ENCODE assay signal across 1 cellular context in the genomic region with DNA sequence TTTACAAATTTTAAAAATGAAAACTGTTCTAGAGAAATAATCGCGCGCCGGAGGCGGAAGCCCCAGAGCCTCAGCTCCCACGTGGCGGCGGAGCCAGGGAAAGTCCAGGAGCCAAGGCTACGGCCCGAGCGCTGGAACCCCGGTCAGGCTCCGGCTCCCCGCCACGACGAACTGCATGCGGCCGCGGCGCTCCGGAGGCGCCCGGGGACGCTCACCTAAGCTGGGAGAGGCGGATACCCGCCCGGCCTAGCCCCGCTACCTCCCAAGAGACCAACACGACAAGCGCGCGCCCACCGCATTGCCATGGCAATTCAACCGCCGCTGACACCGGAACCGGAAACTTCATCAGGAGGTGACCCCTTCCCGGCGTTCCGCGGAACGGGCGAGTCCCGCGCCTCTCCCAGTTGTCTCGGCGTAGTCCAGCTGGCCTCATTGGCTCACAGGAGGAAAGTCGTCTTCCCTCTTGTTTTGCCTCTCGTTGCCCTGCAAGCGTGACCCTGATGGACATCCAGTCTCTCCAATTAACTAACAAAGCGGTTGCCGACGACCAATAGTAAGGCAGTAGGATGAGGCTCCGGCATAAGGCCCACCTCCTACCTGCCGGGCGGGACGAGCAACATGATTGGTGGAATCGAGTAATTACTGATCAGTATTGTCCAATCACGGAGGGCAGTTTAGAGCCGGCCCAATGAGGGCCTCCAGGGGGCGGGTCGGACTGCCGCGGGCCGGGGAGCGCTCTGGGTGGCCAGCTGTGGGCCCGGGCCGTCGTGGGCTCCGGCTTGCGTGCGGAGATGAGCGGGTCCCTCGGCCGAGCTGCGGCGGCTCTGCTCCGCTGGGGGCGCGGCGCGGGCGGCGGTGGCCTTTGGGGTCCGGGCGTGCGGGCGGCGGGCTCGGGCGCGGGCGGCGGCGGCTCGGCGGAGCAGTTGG.
TF ChIP-seq lines count a peak whose summit lies in the region.

A gene (plus strand): TSS at position 752 of the 927 bp plus-strand sequence. CDS start 40 bp downstream, at position 792.

TF ChIP-seq in HepG2, 621 proteins besides CTCF, POLR2A, EP300 and RAD21 (continued from another document and continues in another):
- TF ChIP-seq, protein P1, sequence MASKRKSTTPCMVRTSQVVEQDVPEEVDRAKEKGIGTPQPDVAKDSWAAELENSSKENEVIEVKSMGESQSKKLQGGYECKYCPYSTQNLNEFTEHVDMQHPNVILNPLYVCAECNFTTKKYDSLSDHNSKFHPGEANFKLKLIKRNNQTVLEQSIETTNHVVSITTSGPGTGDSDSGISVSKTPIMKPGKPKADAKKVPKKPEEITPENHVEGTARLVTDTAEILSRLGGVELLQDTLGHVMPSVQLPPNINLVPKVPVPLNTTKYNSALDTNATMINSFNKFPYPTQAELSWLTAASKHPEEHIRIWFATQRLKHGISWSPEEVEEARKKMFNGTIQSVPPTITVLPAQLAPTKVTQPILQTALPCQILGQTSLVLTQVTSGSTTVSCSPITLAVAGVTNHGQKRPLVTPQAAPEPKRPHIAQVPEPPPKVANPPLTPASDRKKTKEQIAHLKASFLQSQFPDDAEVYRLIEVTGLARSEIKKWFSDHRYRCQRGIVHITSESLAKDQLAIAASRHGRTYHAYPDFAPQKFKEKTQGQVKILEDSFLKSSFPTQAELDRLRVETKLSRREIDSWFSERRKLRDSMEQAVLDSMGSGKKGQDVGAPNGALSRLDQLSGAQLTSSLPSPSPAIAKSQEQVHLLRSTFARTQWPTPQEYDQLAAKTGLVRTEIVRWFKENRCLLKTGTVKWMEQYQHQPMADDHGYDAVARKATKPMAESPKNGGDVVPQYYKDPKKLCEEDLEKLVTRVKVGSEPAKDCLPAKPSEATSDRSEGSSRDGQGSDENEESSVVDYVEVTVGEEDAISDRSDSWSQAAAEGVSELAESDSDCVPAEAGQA (IDR thresholded peaks at IDR 0.05; ENCODE audit: low read depth): 0 out of 2 replicates have a peak, but pooled peaks have one; percentile 36
- TF ChIP-seq, protein P1 (CRISPR knock-in tag; IDR thresholded peaks at IDR 0.05; ENCODE audit: borderline replicate concordance): no peak
- peak; percentile 97 for TF ChIP-seq HDAC1 (CRISPR knock-in tag; IDR thresholded peaks at IDR 0.05)
- TF ChIP-seq SRY (CRISPR knock-in tag; IDR thresholded peaks at IDR 0.05): peak; percentile 52; the same call in 1 of the 2 replicates
- TF ChIP-seq, protein P2, sequence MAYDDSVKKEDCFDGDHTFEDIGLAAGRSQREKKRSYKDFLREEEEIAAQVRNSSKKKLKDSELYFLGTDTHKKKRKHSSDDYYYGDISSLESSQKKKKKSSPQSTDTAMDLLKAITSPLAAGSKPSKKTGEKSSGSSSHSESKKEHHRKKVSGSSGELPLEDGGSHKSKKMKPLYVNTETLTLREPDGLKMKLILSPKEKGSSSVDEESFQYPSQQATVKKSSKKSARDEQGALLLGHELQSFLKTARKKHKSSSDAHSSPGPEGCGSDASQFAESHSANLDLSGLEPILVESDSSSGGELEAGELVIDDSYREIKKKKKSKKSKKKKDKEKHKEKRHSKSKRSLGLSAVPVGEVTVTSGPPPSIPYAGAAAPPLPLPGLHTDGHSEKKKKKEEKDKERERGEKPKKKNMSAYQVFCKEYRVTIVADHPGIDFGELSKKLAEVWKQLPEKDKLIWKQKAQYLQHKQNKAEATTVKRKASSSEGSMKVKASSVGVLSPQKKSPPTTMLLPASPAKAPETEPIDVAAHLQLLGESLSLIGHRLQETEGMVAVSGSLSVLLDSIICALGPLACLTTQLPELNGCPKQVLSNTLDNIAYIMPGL (CRISPR knock-in tag; IDR thresholded peaks at IDR 0.05; ENCODE audit: borderline replicate concordance in 1 of 2, low read depth in 1 of 2): 0 out of 4 replicates have a peak, but pooled peaks of 1 of the 2 experiments have one; percentile 40
- TF ChIP-seq ARNT2 (CRISPR knock-in tag; IDR thresholded peaks at IDR 0.05; ENCODE audit: low read depth): peak; percentile 22; the same call in 1 of the 2 replicates
- TF ChIP-seq, protein P3, sequence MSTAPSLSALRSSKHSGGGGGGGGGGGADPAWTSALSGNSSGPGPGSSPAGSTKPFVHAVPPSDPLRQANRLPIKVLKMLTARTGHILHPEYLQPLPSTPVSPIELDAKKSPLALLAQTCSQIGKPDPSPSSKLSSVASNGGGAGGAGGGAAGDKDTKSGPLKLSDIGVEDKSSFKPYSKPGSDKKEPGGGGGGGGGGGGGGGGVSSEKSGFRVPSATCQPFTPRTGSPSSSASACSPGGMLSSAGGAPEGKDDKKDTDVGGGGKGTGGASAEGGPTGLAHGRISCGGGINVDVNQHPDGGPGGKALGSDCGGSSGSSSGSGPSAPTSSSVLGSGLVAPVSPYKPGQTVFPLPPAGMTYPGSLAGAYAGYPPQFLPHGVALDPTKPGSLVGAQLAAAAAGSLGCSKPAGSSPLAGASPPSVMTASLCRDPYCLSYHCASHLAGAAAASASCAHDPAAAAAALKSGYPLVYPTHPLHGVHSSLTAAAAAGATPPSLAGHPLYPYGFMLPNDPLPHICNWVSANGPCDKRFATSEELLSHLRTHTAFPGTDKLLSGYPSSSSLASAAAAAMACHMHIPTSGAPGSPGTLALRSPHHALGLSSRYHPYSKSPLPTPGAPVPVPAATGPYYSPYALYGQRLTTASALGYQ (CRISPR knock-in tag; IDR thresholded peaks at IDR 0.05): 0 out of 2 replicates have a peak, but pooled peaks have one; percentile 44
- TF ChIP-seq ZMAT3 (CRISPR knock-in tag; conservative IDR thresholded peaks at IDR 0.05): no peak
- TF ChIP-seq, protein P4, sequence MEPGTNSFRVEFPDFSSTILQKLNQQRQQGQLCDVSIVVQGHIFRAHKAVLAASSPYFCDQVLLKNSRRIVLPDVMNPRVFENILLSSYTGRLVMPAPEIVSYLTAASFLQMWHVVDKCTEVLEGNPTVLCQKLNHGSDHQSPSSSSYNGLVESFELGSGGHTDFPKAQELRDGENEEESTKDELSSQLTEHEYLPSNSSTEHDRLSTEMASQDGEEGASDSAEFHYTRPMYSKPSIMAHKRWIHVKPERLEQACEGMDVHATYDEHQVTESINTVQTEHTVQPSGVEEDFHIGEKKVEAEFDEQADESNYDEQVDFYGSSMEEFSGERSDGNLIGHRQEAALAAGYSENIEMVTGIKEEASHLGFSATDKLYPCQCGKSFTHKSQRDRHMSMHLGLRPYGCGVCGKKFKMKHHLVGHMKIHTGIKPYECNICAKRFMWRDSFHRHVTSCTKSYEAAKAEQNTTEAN (CRISPR knock-in tag; conservative IDR thresholded peaks at IDR 0.05): peak; percentile 38; the same call in 1 of the 2 replicates
- TF ChIP-seq ZNF556 (CRISPR knock-in tag; IDR thresholded peaks at IDR 0.05; ENCODE audit: borderline replicate concordance): peak; percentile 66; the same call in 1 of the 2 replicates
- TF ChIP-seq HDAC2 (CRISPR knock-in tag; IDR thresholded peaks at IDR 0.05): peak; percentile 86
- no peak for TF ChIP-seq ZNF672 (CRISPR knock-in tag; IDR thresholded peaks at IDR 0.05)
- TF ChIP-seq, protein P5, sequence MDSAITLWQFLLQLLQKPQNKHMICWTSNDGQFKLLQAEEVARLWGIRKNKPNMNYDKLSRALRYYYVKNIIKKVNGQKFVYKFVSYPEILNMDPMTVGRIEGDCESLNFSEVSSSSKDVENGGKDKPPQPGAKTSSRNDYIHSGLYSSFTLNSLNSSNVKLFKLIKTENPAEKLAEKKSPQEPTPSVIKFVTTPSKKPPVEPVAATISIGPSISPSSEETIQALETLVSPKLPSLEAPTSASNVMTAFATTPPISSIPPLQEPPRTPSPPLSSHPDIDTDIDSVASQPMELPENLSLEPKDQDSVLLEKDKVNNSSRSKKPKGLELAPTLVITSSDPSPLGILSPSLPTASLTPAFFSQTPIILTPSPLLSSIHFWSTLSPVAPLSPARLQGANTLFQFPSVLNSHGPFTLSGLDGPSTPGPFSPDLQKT (CRISPR knock-in tag; IDR thresholded peaks at IDR 0.05; ENCODE audit: borderline replicate concordance): no peak
- TF ChIP-seq, protein P6, sequence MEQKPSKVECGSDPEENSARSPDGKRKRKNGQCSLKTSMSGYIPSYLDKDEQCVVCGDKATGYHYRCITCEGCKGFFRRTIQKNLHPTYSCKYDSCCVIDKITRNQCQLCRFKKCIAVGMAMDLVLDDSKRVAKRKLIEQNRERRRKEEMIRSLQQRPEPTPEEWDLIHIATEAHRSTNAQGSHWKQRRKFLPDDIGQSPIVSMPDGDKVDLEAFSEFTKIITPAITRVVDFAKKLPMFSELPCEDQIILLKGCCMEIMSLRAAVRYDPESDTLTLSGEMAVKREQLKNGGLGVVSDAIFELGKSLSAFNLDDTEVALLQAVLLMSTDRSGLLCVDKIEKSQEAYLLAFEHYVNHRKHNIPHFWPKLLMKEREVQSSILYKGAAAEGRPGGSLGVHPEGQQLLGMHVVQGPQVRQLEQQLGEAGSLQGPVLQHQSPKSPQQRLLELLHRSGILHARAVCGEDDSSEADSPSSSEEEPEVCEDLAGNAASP (CRISPR knock-in tag; IDR thresholded peaks at IDR 0.05; ENCODE audit: borderline replicate concordance): peak; percentile 29; the same call in 1 of the 2 replicates
- no peak for TF ChIP-seq ZNF781 (CRISPR knock-in tag; IDR thresholded peaks at IDR 0.05; ENCODE audit: borderline replicate concordance, not compliant biosample characterization)
- TF ChIP-seq, protein P7, sequence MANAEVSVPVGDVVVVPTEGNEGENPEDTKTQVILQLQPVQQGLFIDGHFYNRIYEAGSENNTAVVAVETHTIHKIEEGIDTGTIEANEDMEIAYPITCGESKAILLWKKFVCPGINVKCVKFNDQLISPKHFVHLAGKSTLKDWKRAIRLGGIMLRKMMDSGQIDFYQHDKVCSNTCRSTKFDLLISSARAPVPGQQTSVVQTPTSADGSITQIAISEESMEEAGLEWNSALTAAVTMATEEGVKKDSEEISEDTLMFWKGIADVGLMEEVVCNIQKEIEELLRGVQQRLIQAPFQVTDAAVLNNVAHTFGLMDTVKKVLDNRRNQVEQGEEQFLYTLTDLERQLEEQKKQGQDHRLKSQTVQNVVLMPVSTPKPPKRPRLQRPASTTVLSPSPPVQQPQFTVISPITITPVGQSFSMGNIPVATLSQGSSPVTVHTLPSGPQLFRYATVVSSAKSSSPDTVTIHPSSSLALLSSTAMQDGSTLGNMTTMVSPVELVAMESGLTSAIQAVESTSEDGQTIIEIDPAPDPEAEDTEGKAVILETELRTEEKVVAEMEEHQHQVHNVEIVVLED (CRISPR knock-in tag; IDR thresholded peaks at IDR 0.05; ENCODE audit: borderline replicate concordance): peak; percentile 83
- peak; percentile 99 for TF ChIP-seq GABPB1 (CRISPR knock-in tag; IDR thresholded peaks at IDR 0.05)
- TF ChIP-seq, protein P8, sequence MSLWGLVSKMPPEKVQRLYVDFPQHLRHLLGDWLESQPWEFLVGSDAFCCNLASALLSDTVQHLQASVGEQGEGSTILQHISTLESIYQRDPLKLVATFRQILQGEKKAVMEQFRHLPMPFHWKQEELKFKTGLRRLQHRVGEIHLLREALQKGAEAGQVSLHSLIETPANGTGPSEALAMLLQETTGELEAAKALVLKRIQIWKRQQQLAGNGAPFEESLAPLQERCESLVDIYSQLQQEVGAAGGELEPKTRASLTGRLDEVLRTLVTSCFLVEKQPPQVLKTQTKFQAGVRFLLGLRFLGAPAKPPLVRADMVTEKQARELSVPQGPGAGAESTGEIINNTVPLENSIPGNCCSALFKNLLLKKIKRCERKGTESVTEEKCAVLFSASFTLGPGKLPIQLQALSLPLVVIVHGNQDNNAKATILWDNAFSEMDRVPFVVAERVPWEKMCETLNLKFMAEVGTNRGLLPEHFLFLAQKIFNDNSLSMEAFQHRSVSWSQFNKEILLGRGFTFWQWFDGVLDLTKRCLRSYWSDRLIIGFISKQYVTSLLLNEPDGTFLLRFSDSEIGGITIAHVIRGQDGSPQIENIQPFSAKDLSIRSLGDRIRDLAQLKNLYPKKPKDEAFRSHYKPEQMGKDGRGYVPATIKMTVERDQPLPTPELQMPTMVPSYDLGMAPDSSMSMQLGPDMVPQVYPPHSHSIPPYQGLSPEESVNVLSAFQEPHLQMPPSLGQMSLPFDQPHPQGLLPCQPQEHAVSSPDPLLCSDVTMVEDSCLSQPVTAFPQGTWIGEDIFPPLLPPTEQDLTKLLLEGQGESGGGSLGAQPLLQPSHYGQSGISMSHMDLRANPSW (CRISPR knock-in tag; IDR thresholded peaks at IDR 0.05; ENCODE audit: borderline replicate concordance): no peak
- TF ChIP-seq, protein P9, sequence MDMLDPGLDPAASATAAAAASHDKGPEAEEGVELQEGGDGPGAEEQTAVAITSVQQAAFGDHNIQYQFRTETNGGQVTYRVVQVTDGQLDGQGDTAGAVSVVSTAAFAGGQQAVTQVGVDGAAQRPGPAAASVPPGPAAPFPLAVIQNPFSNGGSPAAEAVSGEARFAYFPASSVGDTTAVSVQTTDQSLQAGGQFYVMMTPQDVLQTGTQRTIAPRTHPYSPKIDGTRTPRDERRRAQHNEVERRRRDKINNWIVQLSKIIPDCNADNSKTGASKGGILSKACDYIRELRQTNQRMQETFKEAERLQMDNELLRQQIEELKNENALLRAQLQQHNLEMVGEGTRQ (IDR thresholded peaks at IDR 0.05; ENCODE audit: low read depth, low read length): peak; percentile 32; the same call in 1 of the 2 replicates
- TF ChIP-seq, protein P9 (CRISPR knock-in tag; IDR thresholded peaks at IDR 0.05; ENCODE audit: borderline replicate concordance): peak; percentile 42
